ENCODE assay signal across 2 cellular contexts in the genomic region with DNA sequence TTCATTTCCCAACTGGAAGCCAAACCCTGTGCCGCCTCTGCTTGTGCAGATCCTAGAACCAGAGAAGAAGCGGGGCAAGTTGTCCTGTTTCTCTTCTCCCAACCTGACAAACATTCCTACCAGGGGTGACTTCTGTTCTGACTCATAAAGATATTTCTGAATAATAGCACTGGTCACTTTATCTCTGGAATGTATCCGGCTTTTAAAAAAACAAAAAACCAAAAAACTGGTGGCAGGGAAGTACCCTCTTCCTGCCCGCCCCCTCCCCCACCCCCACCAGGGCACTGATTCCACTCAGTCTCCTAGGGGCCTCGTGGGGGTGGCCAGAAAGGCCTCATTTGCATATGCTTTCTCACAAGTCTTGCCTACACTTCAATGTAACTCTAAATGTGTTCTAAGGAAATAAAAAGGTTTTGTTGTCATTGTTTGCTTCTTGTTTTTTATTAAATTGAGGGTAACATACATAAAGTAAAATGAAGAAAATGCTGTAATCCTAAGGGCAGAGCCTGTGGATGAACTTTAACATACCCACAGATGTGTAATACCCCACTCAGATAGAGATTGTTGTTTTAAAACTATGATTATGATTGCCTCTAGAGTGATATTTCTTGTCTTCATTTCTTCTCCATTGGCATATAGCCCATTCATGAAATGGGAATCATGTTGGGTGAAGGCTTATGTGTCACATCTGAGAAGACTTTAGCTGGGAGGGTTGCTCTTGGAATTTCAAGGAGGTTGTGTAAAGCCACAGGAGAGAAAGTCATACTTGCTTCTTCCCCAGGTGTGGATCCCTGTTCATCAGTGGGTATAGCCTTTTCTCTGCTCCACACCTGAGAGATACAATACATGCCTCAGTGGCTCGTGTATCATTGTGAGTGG.
TF ChIP-seq lines count a peak whose summit lies in the region.

No MANE protein-coding gene starts in this region.

TF ChIP-seq in GM23338, 12 proteins besides CTCF, POLR2A, EP300 and RAD21 (continues in another document):
- TF ChIP-seq NANOG (IDR thresholded peaks at IDR 0.05; ENCODE audit: borderline replicate concordance) (no peak), CREB1 (CRISPR knock-in tag; IDR thresholded peaks at IDR 0.05; ENCODE audit: low read depth) (no peak), EZH2 (IDR thresholded peaks at IDR 0.05; ENCODE audit: low read depth, unreplicated experiment) (no peak), POLR2AphosphoS5 (IDR thresholded peaks at IDR 0.05; ENCODE audit: low read depth) (no peak), ZNF331 (CRISPR knock-in tag; IDR thresholded peaks at IDR 0.05; ENCODE audit: low read depth) (no peak), JUNB (IDR thresholded peaks at IDR 0.05; ENCODE audit: unreplicated experiment) (no peak), STAT1 (IDR thresholded peaks at IDR 0.05; ENCODE audit: unreplicated experiment) (no peak), ZNF114 (CRISPR knock-in tag; IDR thresholded peaks at IDR 0.05) (no peak)
- TF ChIP-seq, protein P1, sequence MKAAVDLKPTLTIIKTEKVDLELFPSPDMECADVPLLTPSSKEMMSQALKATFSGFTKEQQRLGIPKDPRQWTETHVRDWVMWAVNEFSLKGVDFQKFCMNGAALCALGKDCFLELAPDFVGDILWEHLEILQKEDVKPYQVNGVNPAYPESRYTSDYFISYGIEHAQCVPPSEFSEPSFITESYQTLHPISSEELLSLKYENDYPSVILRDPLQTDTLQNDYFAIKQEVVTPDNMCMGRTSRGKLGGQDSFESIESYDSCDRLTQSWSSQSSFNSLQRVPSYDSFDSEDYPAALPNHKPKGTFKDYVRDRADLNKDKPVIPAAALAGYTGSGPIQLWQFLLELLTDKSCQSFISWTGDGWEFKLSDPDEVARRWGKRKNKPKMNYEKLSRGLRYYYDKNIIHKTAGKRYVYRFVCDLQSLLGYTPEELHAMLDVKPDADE (IDR thresholded peaks at IDR 0.05): no peak
- TF ChIP-seq, protein P2, sequence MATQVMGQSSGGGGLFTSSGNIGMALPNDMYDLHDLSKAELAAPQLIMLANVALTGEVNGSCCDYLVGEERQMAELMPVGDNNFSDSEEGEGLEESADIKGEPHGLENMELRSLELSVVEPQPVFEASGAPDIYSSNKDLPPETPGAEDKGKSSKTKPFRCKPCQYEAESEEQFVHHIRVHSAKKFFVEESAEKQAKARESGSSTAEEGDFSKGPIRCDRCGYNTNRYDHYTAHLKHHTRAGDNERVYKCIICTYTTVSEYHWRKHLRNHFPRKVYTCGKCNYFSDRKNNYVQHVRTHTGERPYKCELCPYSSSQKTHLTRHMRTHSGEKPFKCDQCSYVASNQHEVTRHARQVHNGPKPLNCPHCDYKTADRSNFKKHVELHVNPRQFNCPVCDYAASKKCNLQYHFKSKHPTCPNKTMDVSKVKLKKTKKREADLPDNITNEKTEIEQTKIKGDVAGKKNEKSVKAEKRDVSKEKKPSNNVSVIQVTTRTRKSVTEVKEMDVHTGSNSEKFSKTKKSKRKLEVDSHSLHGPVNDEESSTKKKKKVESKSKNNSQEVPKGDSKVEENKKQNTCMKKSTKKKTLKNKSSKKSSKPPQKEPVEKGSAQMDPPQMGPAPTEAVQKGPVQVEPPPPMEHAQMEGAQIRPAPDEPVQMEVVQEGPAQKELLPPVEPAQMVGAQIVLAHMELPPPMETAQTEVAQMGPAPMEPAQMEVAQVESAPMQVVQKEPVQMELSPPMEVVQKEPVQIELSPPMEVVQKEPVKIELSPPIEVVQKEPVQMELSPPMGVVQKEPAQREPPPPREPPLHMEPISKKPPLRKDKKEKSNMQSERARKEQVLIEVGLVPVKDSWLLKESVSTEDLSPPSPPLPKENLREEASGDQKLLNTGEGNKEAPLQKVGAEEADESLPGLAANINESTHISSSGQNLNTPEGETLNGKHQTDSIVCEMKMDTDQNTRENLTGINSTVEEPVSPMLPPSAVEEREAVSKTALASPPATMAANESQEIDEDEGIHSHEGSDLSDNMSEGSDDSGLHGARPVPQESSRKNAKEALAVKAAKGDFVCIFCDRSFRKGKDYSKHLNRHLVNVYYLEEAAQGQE (IDR thresholded peaks at IDR 0.05; ENCODE audit: unreplicated experiment): no peak

TF ChIP-seq in HepG2, 621 proteins besides CTCF, POLR2A, EP300 and RAD21:
- no peak for TF ChIP-seq DNMT3B (CRISPR knock-in tag; conservative IDR thresholded peaks at IDR 0.05)
- TF ChIP-seq ZKSCAN5 (CRISPR knock-in tag; IDR thresholded peaks at IDR 0.05): no peak
- TF ChIP-seq MEF2D (CRISPR knock-in tag; IDR thresholded peaks at IDR 0.05): no peak
- TF ChIP-seq KLF6 (CRISPR knock-in tag; IDR thresholded peaks at IDR 0.05): no peak
- TF ChIP-seq HNRNPH1 (optimal IDR thresholded peaks at IDR 0.05; ENCODE audit: low read depth, low read length): no peak
- no peak for TF ChIP-seq ETV5 (CRISPR knock-in tag; IDR thresholded peaks at IDR 0.05; ENCODE audit: borderline replicate concordance)
